In the genomic region with DNA sequence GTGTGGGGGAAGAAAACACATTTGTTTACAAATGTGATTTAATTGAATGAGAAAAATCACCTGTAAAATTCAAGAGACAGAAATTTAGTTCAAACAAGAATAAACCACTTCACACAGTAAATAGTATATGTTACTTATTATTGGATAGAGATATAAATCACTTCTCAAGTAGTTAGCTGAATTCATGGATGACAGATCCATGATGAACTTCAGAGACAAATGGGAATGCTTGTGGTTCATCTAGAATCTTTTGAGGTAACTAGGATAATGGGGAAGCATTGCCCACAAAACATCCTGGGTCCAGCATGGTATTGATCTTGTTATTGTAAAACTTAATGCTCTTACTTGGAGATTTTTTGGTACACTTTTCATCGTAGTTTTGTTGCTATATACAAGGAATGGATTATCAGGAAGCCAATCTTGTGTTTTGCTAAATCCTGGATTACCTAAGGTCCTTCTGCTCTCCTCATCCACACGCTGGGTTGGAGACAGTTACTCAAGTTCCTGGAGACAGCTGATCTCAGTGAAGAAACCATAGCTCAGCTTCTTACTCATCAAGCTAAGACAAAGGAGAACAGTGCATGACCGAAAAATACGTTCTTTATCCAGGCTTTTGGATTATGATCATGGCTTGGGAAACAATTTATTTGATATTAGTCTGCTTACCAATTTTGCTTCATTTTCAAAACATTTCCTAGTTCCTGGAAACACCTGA, we compare ENCODE assay signal across 16 cellular contexts.
DNase-seq lines count a peak whose midpoint lies in the region; ATAC-seq and TF ChIP-seq lines count a peak whose summit lies in the region.
"Had no signal": no experiment of that assay in that cellular context is flagged by ENCODE, and none has a peak within 500 bp of the region (broad histone marks: within the 10 kb centered on the region; RNA-seq: fewer than 3 reads in every experiment).

No MANE protein-coding gene starts in this region.

- no peak for ATAC-seq in HG03039 (IDR thresholded peaks at IDR 0.05; ENCODE audit: unreplicated experiment)
- ATAC-seq: right cardiac atrium had no signal

- no peak for TF ChIP-seq CTCF in epithelial cell of esophagus (IDR thresholded peaks at IDR 0.05; ENCODE audit: insufficient read depth, low read depth, low read length, missing control alignments)

- no peak overlapping the region for H3K4me3 ChIP-seq in epithelial cell of esophagus (ENCODE audit: low read length)
- H3K4me3 ChIP-seq: pancreas had no signal

- DNase-seq in ELR (ENCODE audit: low read depth) (peak; percentile 67), NCI-H82 treated with DMSO at 0.1 percent for 48 hours (lab: John Stamatoyannopoulos, UW; ENCODE audit: unreplicated experiment) (peak; percentile 14), epithelial cell of esophagus (ENCODE audit: low read depth) (peak; percentile 76), myocyte (ENCODE audit: low read depth) (peak; percentile 47), GDM1 (lab: John Stamatoyannopoulos, UW) (no peak)
- DNase-seq in stimulated activated CD4-positive, alpha-beta T cell treated with anti-CD3 and anti-CD28 coated beads, Interleukin-15, amount 100 ng/mL, for 24 hours, result no peak
- no peak for DNase-seq in NK-92 treated with Interleukin-12 subunit alpha and Interleukin-12 subunit beta, amount 100 ng/mL, for 24 hours (lab: John Stamatoyannopoulos, UW)
- DNase-seq: activated CD4-positive, alpha-beta memory T cell treated with anti-CD3 and anti-CD28 coated beads for 36 hours; activated effector memory CD4-positive, alpha-beta T cell treated with Interleukin-2 at 50 U/mL for 16 hours; activated naive CD8-positive, alpha-beta T cell treated with anti-CD3 and anti-CD28 coated beads, Interleukin-2, amount 10 ng/mL, durations not matched to agents 7 days and 5 days; effector memory CD4-positive, alpha-beta T cell; NCI-H2081 treated with DMSO at 0.1 percent for 48 hours; NCI-H510A; pancreas; right cardiac atrium had no signal

Comparison
In these comparisons a context has a peak if more than half of its experiments do, and no peak if none do; other contexts are left out.
1. DNase-seq: peak in ELR (single experiment), NCI-H82 treated with DMSO at 0.1 percent for 48 hours (single experiment), epithelial cell of esophagus (single experiment) and myocyte (single experiment); none in stimulated activated CD4-positive, alpha-beta T cell treated with anti-CD3 and anti-CD28 coated beads, Interleukin-15, amount 100 ng/mL, for 24 hours (single experiment), GDM1 (single experiment) and NK-92 treated with Interleukin-12 subunit alpha and Interleukin-12 subunit beta, amount 100 ng/mL, for 24 hours (single experiment).